In the genomic region with DNA sequence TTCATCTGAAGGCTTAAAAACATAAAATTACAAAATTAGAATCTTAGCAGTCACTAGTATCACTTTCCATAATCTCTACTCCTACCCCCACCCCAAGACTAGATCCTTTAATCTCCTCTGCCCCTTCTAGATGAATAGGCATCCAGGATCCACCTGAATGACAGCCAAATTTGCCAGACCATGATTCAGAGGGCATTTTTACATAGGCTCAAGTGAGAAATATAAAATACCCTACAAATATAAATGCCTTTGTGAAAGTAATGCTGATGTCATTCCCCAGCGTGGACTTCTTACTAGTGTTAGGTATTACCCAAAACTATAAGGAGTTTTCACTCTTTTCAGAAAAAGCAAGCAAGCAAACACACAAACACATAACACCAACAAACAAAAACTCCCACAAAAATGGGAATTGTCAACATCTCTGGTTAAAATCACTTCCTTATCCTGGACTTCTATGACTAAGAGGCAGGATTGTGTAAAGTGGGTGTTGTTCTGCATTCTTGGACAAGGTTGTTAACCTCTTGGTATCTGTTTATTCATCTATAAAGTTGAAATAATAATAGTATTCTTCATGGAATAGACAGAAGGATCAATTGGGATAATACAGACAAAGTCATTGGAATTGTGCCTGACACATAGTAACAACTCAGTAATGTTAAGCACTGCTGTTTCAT, we compare ENCODE assay signal across 1 cellular context.
TF ChIP-seq lines count a peak whose summit lies in the region.

No MANE protein-coding gene starts in this region.

TF ChIP-seq in Ishikawa, 13 proteins besides CTCF, POLR2A, EP300 and RAD21 (continued from another document):
- TF ChIP-seq, protein P1, sequence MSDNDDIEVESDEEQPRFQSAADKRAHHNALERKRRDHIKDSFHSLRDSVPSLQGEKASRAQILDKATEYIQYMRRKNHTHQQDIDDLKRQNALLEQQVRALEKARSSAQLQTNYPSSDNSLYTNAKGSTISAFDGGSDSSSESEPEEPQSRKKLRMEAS (IDR thresholded peaks at IDR 0.05): no peak
- TF ChIP-seq CEBPB (IDR thresholded peaks at IDR 0.05): 0 out of 2 replicates have a peak, but pooled peaks have one; percentile 5
- no peak for TF ChIP-seq YY1 (IDR thresholded peaks at IDR 0.05; ENCODE audit: low read depth)
- TF ChIP-seq EGR1 (IDR thresholded peaks at IDR 0.05): no peak
- TF ChIP-seq ZBTB7A (IDR thresholded peaks at IDR 0.05; ENCODE audit: low read depth): no peak
- no peak for TF ChIP-seq FOXM1 (IDR thresholded peaks at IDR 0.05; ENCODE audit: borderline replicate concordance, low read depth)
- TF ChIP-seq TCF12 (IDR thresholded peaks at IDR 0.05; ENCODE audit: low read depth): no peak
- TF ChIP-seq TAF1 (IDR thresholded peaks at IDR 0.05; ENCODE audit: low read depth): no peak
- TF ChIP-seq, protein P2, sequence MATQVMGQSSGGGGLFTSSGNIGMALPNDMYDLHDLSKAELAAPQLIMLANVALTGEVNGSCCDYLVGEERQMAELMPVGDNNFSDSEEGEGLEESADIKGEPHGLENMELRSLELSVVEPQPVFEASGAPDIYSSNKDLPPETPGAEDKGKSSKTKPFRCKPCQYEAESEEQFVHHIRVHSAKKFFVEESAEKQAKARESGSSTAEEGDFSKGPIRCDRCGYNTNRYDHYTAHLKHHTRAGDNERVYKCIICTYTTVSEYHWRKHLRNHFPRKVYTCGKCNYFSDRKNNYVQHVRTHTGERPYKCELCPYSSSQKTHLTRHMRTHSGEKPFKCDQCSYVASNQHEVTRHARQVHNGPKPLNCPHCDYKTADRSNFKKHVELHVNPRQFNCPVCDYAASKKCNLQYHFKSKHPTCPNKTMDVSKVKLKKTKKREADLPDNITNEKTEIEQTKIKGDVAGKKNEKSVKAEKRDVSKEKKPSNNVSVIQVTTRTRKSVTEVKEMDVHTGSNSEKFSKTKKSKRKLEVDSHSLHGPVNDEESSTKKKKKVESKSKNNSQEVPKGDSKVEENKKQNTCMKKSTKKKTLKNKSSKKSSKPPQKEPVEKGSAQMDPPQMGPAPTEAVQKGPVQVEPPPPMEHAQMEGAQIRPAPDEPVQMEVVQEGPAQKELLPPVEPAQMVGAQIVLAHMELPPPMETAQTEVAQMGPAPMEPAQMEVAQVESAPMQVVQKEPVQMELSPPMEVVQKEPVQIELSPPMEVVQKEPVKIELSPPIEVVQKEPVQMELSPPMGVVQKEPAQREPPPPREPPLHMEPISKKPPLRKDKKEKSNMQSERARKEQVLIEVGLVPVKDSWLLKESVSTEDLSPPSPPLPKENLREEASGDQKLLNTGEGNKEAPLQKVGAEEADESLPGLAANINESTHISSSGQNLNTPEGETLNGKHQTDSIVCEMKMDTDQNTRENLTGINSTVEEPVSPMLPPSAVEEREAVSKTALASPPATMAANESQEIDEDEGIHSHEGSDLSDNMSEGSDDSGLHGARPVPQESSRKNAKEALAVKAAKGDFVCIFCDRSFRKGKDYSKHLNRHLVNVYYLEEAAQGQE (IDR thresholded peaks at IDR 0.05; ENCODE audit: low read depth): no peak
